21 cellular contexts compared by ENCODE assay signal in genomic region chr10:88289342-88289741, GRCh38.
DNase-seq lines count a peak whose midpoint lies in the region; ATAC-seq and TF ChIP-seq lines count a peak whose summit lies in the region.
"Had no signal": no experiment of that assay in that cellular context is flagged by ENCODE, and none has a peak within 500 bp of the region (broad histone marks: within the 10 kb centered on the region; RNA-seq: fewer than 3 reads in every experiment).

No MANE protein-coding gene starts in this region.

- no peak overlapping the region for H3K4me3 ChIP-seq in fibroblast of pulmonary artery (replicated peaks; ENCODE audit: low read depth, low read length)
- H3K4me3 ChIP-seq in skeletal muscle cell (ENCODE audit: low read depth, low read length), result no peak overlapping the region
- H3K4me3 ChIP-seq: breast epithelium, MG63, skin epidermis had no signal

- no peak for TF ChIP-seq CTCF in fibroblast of pulmonary artery (IDR thresholded peaks at IDR 0.05; ENCODE audit: low read length, missing control alignments)

- CTCF ChIA-PET in activated CD8-positive, alpha-beta T cell treated with anti-CD3 and anti-CD28 coated beads, Interleukin-2, amount 10 ng/mL, durations not matched to agents 7 days and 5 days (lab: Charles Lee), result interaction anchor here (1.0 to 2.8 kb wide), 5 partner anchors 13 to 101 kb away, joined by 3 to 7 read pairs (median 3); no protein-coding TSS in a partner anchor

- no peaks in the 10 kb centered on the region for H3K9me3 Mint-ChIP-seq in activated CD8-positive, alpha-beta T cell treated with anti-CD3 and anti-CD28 coated beads, Interleukin-2, amount 10 ng/mL, durations not matched to agents 7 days and 5 days (ENCODE audit: insufficient read depth)
- H3K9me3 Mint-ChIP-seq: activated CD8-positive, alpha-beta T cell treated with anti-CD3 and anti-CD28 coated beads for 36 hours; stimulated activated memory B cell treated with anti-CD40 and anti-IgM and Interleukin-4, amounts not matched to agents 10 μg/mL and 1 μg/mL and 100 μg/mL, for 72 hours had no signal

- H3K27me3 Mint-ChIP-seq in activated CD8-positive, alpha-beta T cell treated with anti-CD3 and anti-CD28 coated beads, Interleukin-2, amount 10 ng/mL, durations not matched to agents 7 days and 5 days (ENCODE audit: low read depth), result no peaks in the 10 kb centered on the region
- H3K27me3 Mint-ChIP-seq: activated CD8-positive, alpha-beta T cell treated with anti-CD3 and anti-CD28 coated beads for 36 hours; stimulated activated memory B cell treated with anti-CD40 and anti-IgM and Interleukin-4, amounts not matched to agents 10 μg/mL and 1 μg/mL and 100 μg/mL, for 72 hours had no signal

- no peak for ATAC-seq in activated CD8-positive, alpha-beta T cell treated with anti-CD3 and anti-CD28 coated beads, Interleukin-2, amount 10 ng/mL, durations not matched to agents 7 days and 5 days
- ATAC-seq in HG03108 (IDR thresholded peaks at IDR 0.05; ENCODE audit: unreplicated experiment), result no peak
- ATAC-seq: activated CD8-positive, alpha-beta T cell treated with anti-CD3 and anti-CD28 coated beads for 36 hours; foreskin keratinocyte had no signal

- DNase-seq in NCI-H1417 (lab: John Stamatoyannopoulos, UW), result peak in 2 of 3 experiments; percentile 2 to 19
- no peak for DNase-seq in NCI-H1417 treated with DMSO at 0.1 percent for 48 hours (lab: John Stamatoyannopoulos, UW)
- peak; percentile 25 for DNase-seq in NCI-H146 treated with DMSO at 0.1 percent for 48 hours (lab: John Stamatoyannopoulos, UW; ENCODE audit: unreplicated experiment)
- peak; percentile 11 for DNase-seq in fibroblast of pulmonary artery (ENCODE audit: low read depth)
- DNase-seq in skeletal muscle cell (ENCODE audit: low read depth), result peak; percentile 38
- no peak for DNase-seq in activated CD8-positive, alpha-beta T cell treated with anti-CD3 and anti-CD28 coated beads, Interleukin-2, amount 10 ng/mL, durations not matched to agents 7 days and 5 days
- DNase-seq in HuH-7 (ENCODE audit: low spot score), result no peak
- DNase-seq: activated naive CD4-positive, alpha-beta T cell; amniotic stem cell; DMS79 treated with DMSO at 0.1 percent for 48 hours; NCI-H1436 treated with DMSO at 0.1 percent for 48 hours; NCI-H2171 treated with DMSO at 0.1 percent for 48 hours; NCI-H526 treated with DMSO at 0.1 percent for 48 hours; stimulated activated CD4-positive, alpha-beta T cell treated with anti-CD3 and anti-CD28 coated beads, Interleukin-2, amount 100 ng/mL, for 24 hours had no signal

- no peak overlapping the region for H3K4me3 Mint-ChIP-seq in activated CD8-positive, alpha-beta T cell treated with anti-CD3 and anti-CD28 coated beads, Interleukin-2, amount 10 ng/mL, durations not matched to agents 7 days and 5 days
- H3K4me3 Mint-ChIP-seq: activated CD8-positive, alpha-beta T cell treated with anti-CD3 and anti-CD28 coated beads for 36 hours; stimulated activated memory B cell treated with anti-CD40 and anti-IgM and Interleukin-4, amounts not matched to agents 10 μg/mL and 1 μg/mL and 100 μg/mL, for 72 hours had no signal

- no peak overlapping the region for H3K27ac Mint-ChIP-seq in activated CD8-positive, alpha-beta T cell treated with anti-CD3 and anti-CD28 coated beads, Interleukin-2, amount 10 ng/mL, durations not matched to agents 7 days and 5 days
- H3K27ac Mint-ChIP-seq: activated CD8-positive, alpha-beta T cell treated with anti-CD3 and anti-CD28 coated beads for 36 hours; stimulated activated memory B cell treated with anti-CD40 and anti-IgM and Interleukin-4, amounts not matched to agents 10 μg/mL and 1 μg/mL and 100 μg/mL, for 72 hours had no signal

- POLR2A ChIA-PET in activated CD8-positive, alpha-beta T cell treated with anti-CD3 and anti-CD28 coated beads, Interleukin-2, amount 10 ng/mL, durations not matched to agents 7 days and 5 days (lab: Charles Lee), result interaction anchor here (1.0 kb wide), 1 partner anchor 9 kb away, joined by 3 read pairs; no protein-coding TSS in a partner anchor

- H3K4me1 Mint-ChIP-seq in activated CD8-positive, alpha-beta T cell treated with anti-CD3 and anti-CD28 coated beads, Interleukin-2, amount 10 ng/mL, durations not matched to agents 7 days and 5 days (ENCODE audit: low read depth), result peaks cover 17% of the 10 kb centered on the region

- H3K36me3 Mint-ChIP-seq in activated CD8-positive, alpha-beta T cell treated with anti-CD3 and anti-CD28 coated beads, Interleukin-2, amount 10 ng/mL, durations not matched to agents 7 days and 5 days (ENCODE audit: low read depth), result no peaks in the 10 kb centered on the region
- H3K36me3 Mint-ChIP-seq: stimulated activated memory B cell treated with anti-CD40 and anti-IgM and Interleukin-4, amounts not matched to agents 10 μg/mL and 1 μg/mL and 100 μg/mL, for 72 hours had no signal

Comparison
In these comparisons a context has a peak if more than half of its experiments do, and no peak if none do; other contexts are left out.
1. DNase-seq: peak in NCI-H1417 (2 of 3), NCI-H146 treated with DMSO at 0.1 percent for 48 hours (single experiment), fibroblast of pulmonary artery (single experiment) and skeletal muscle cell (single experiment); none in NCI-H1417 treated with DMSO at 0.1 percent for 48 hours (single experiment), activated CD8-positive, alpha-beta T cell treated with anti-CD3 and anti-CD28 coated beads, Interleukin-2, amount 10 ng/mL, durations not matched to agents 7 days and 5 days (single experiment) and HuH-7 (single experiment).